ENCODE assay signal across 5 cellular contexts in genomic region chr6:36939005-36939404, GRCh38. TPM values are rescaled to one million over a fixed set of nuclear protein-coding genes. Genes with fewer than 3 reads are reported as not detected.
"Had no signal": no experiment of that assay in that cellular context is flagged by ENCODE, and none has a peak within 500 bp of the region (broad histone marks: within the 10 kb centered on the region; RNA-seq: fewer than 3 reads in every experiment).

No MANE protein-coding gene starts in this region.

RNA-seq across cellular contexts. Expression of gene PI16, which starts 15.5 kb away (rescaled TPM):
- total RNA-seq: hepatocyte, kidney epithelial cell, neural crest cell, progenitor cell of endocrine pancreas, renal cortical epithelial cell had no signal
- polyA plus RNA-seq: hepatocyte had no signal
